Comparison of ENCODE assay signal across 9 cellular contexts in the genomic region with DNA sequence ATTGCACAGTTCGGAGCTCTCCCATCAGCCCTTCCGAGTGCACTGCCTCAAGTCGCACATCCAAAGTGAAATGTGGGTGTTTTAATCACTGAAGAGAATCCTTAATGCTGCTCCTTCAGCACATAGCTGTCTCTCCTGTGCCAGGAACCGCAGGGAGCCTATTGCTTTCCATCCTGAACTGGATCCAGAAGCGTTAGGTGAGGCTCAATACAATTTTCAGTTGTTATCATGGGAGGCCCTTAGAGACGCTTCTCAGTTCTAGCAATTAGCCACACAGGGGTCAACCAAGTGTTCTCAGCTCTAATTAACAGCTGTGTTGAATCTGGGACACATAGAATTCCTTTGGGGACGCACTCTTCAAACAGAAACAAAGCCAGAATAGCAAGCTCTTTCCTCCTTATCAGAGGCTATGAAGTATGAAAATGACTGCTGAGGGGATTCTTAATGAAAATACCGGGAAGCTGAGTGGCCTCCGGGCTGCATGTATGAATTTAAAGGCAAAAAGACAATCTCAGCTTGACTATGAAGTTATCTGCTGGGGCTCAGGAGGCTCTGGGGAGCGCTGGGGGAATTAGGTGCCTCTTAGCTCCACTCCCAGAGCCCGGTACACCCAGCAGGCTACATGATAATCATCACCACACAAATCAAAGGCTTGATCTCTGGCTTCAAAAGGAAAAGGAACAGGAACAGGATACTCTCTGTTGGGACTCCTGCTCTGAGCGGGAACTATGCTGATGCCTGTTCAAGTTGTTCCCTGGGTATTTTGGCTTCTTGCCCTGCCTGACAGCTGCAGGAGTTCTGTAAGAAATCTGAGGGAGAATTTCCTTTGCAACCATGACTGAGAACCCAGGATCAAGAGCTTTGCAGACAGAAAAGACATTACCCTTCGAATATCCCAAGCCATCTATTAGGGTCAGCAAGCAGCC. TPM values are rescaled to one million over a fixed set of nuclear protein-coding genes. Genes with fewer than 3 reads are reported as not detected.
DNase-seq lines count a peak whose midpoint lies in the region; ATAC-seq, FAIRE-seq and TF ChIP-seq lines count a peak whose summit lies in the region.
"Had no signal": no experiment of that assay in that cellular context is flagged by ENCODE, and none has a peak within 500 bp of the region (broad histone marks: within the 10 kb centered on the region; RNA-seq: fewer than 3 reads in every experiment).

No MANE protein-coding gene starts in this region.

- FAIRE-seq in astrocyte (lab: Jason Lieb, UNC), result no peak
- FAIRE-seq: TTC549 had no signal

- no peak overlapping the region for H3K9ac ChIP-seq in astrocyte (ENCODE audit: low read length)

- no peak overlapping the region for H3K4me3 Mint-ChIP-seq in astrocyte (ENCODE audit: unreplicated experiment)
- no peak overlapping the region for H3K4me3 Mint-ChIP-seq in activated CD8-positive, alpha-beta T cell treated with anti-CD3 and anti-CD28 coated beads, Interleukin-2, amount 10 ng/mL, durations not matched to agents 7 days and 5 days

- DNase-seq in GM03348 (ENCODE audit: low spot score) (peak; percentile 33), astrocyte (ENCODE audit: low read depth) (peak; percentile 41), hepatocyte (ENCODE audit: low spot score) (peak; percentile 70), skeletal muscle cell (ENCODE audit: low read depth) (peak; percentile 82), T-helper 2 cell (no peak), GM20000 (ENCODE audit: low spot score) (no peak), RWPE1 (ENCODE audit: low spot score) (no peak)
- DNase-seq in activated CD8-positive, alpha-beta T cell treated with anti-CD3 and anti-CD28 coated beads, Interleukin-2, amount 10 ng/mL, durations not matched to agents 7 days and 5 days, result no peak

- H3K36me3 ChIP-seq in astrocyte (ENCODE audit: insufficient read depth, low read length) (no peaks in the 10 kb centered on the region), hepatocyte (replicated peaks; ENCODE audit: insufficient read depth, low read depth) (no peaks in the 10 kb centered on the region)

- H3K27me3 Mint-ChIP-seq in astrocyte (ENCODE audit: low read depth, unreplicated experiment), result peaks cover 8% of the 10 kb centered on the region
- H3K27me3 Mint-ChIP-seq in activated CD8-positive, alpha-beta T cell treated with anti-CD3 and anti-CD28 coated beads, Interleukin-2, amount 10 ng/mL, durations not matched to agents 7 days and 5 days (ENCODE audit: low read depth), result no peaks in the 10 kb centered on the region

- TF ChIP-seq CTCF in astrocyte (IDR thresholded peaks at IDR 0.05; ENCODE audit: insufficient read depth, low read depth, low read length) (no peak), hepatocyte (IDR thresholded peaks at IDR 0.05; ENCODE audit: poor library complexity) (no peak), GM20000 (IDR thresholded peaks at IDR 0.05; ENCODE audit: extremely low read depth, missing control alignments) (no peak), RWPE1 (conservative IDR thresholded peaks at IDR 0.05; ENCODE audit: low read depth) (no peak)

- H3K27ac Mint-ChIP-seq in astrocyte (ENCODE audit: unreplicated experiment), result no peak overlapping the region
- H3K27ac Mint-ChIP-seq in activated CD8-positive, alpha-beta T cell treated with anti-CD3 and anti-CD28 coated beads, Interleukin-2, amount 10 ng/mL, durations not matched to agents 7 days and 5 days, result no peak overlapping the region

- H3K79me2 ChIP-seq in astrocyte (ENCODE audit: insufficient read depth, low read length), result no peaks in the 10 kb centered on the region
- no peaks in the 10 kb centered on the region for H3K79me2 ChIP-seq in hepatocyte

- CTCF ChIA-PET in RWPE1 (lab: Yijun Ruan, JAX), result no interaction called here
- CTCF ChIA-PET in activated CD8-positive, alpha-beta T cell treated with anti-CD3 and anti-CD28 coated beads, Interleukin-2, amount 10 ng/mL, durations not matched to agents 7 days and 5 days (lab: Charles Lee), result interaction anchor here (0.8 kb wide), 1 partner anchor 392 kb away, joined by 3 read pairs; no protein-coding TSS in a partner anchor

- 66% methylated on average over 13 of the region's 13 CpGs for WGBS in hepatocyte (ENCODE audit: low lambda C conversion rate, missing lambda C conversion rate)

- H3K27ac ChIP-seq in astrocyte (ENCODE audit: low read depth, low read length) (no peak overlapping the region), hepatocyte (peak overlapping the region; percentile 65), RWPE1 (no peak overlapping the region)

- H3K9me3 ChIP-seq in astrocyte (ENCODE audit: insufficient read depth, low read depth, low read length), result no peaks in the 10 kb centered on the region
- no peaks in the 10 kb centered on the region for H3K9me3 ChIP-seq in hepatocyte (ENCODE audit: low read depth)

- no peaks in the 10 kb centered on the region for H3K36me3 Mint-ChIP-seq in astrocyte (ENCODE audit: low read depth, unreplicated experiment)
- no peaks in the 10 kb centered on the region for H3K36me3 Mint-ChIP-seq in activated CD8-positive, alpha-beta T cell treated with anti-CD3 and anti-CD28 coated beads, Interleukin-2, amount 10 ng/mL, durations not matched to agents 7 days and 5 days (ENCODE audit: low read depth)

- no peaks in the 10 kb centered on the region for H4K20me1 ChIP-seq in astrocyte (ENCODE audit: insufficient read depth, low read length)
- H4K20me1 ChIP-seq in hepatocyte (ENCODE audit: insufficient read depth, poor library complexity, severe bottlenecking), result no peaks in the 10 kb centered on the region

- H3K27me3 ChIP-seq in astrocyte (ENCODE audit: insufficient read depth, low read length) (no peaks in the 10 kb centered on the region), hepatocyte (no peaks in the 10 kb centered on the region)

- H2AFZ ChIP-seq in astrocyte (ENCODE audit: low read depth, low read length), result peak overlapping the region; percentile 67
- H2AFZ ChIP-seq in hepatocyte, result peak overlapping the region; percentile 30

- no peak overlapping the region for H3K4me3 ChIP-seq in astrocyte (ENCODE audit: insufficient read depth, low read depth, low read length)
- H3K4me3 ChIP-seq in hepatocyte, result no peak overlapping the region
- no peak overlapping the region for H3K4me3 ChIP-seq in skeletal muscle cell (ENCODE audit: low read depth, low read length)

- peaks cover 4% of the 10 kb centered on the region for H3K4me1 Mint-ChIP-seq in astrocyte (ENCODE audit: low read depth, unreplicated experiment)
- no peaks in the 10 kb centered on the region for H3K4me1 Mint-ChIP-seq in activated CD8-positive, alpha-beta T cell treated with anti-CD3 and anti-CD28 coated beads, Interleukin-2, amount 10 ng/mL, durations not matched to agents 7 days and 5 days (ENCODE audit: low read depth)

- H3K4me2 ChIP-seq in astrocyte (ENCODE audit: low read length) (peak overlapping the region; percentile 48), hepatocyte (peak overlapping the region; percentile 62)

- no peaks in the 10 kb centered on the region for H3K9me3 Mint-ChIP-seq in astrocyte (ENCODE audit: unreplicated experiment)
- H3K9me3 Mint-ChIP-seq in activated CD8-positive, alpha-beta T cell treated with anti-CD3 and anti-CD28 coated beads, Interleukin-2, amount 10 ng/mL, durations not matched to agents 7 days and 5 days (ENCODE audit: insufficient read depth), result no peaks in the 10 kb centered on the region

- POLR2A ChIA-PET in RWPE1 (lab: Yijun Ruan, JAX; ENCODE audit: low non-redundant PET), result interaction anchor here (0.6 kb wide), 1 partner anchor 9 kb away, joined by 8 read pairs; no protein-coding TSS in a partner anchor
- POLR2A ChIA-PET in activated CD8-positive, alpha-beta T cell treated with anti-CD3 and anti-CD28 coated beads, Interleukin-2, amount 10 ng/mL, durations not matched to agents 7 days and 5 days (lab: Charles Lee), result no interaction called here

- H3K4me1 ChIP-seq in astrocyte (ENCODE audit: insufficient read depth, low read length), result peaks cover 5% of the 10 kb centered on the region
- peaks cover 22% of the 10 kb centered on the region for H3K4me1 ChIP-seq in hepatocyte (ENCODE audit: insufficient read depth)

- no peak for ATAC-seq in activated CD8-positive, alpha-beta T cell treated with anti-CD3 and anti-CD28 coated beads, Interleukin-2, amount 10 ng/mL, durations not matched to agents 7 days and 5 days

- no peaks in the 10 kb centered on the region for H3K9me2 ChIP-seq in hepatocyte (replicated peaks; ENCODE audit: insufficient read depth)

RNA-seq across cellular contexts. Expression of gene NCOA1, which starts 55.4 kb away (rescaled TPM):
- total RNA-seq in astrocyte, result 14.7 and 15.2 TPM in 2 replicates
- total RNA-seq in hepatocyte, result 51.7 and 53.9 TPM in 2 replicates
- polyA plus RNA-seq in hepatocyte, result 32.5 and 39.0 TPM in 2 replicates
- total RNA-seq in activated CD8-positive, alpha-beta T cell treated with anti-CD3 and anti-CD28 coated beads, Interleukin-2, amount 10 ng/mL, durations not matched to agents 7 days and 5 days, result 10 to 100 TPM; 14.5 to 14.7 TPM

Comparison
In these comparisons a context has a peak if more than half of its experiments do, and no peak if none do; other contexts are left out.
1. DNase-seq: peak in GM03348 (single experiment), astrocyte (single experiment), hepatocyte (single experiment) and skeletal muscle cell (single experiment); none in T-helper 2 cell (0 of 5), GM20000 (single experiment), RWPE1 (single experiment) and activated CD8-positive, alpha-beta T cell treated with anti-CD3 and anti-CD28 coated beads, Interleukin-2, amount 10 ng/mL, durations not matched to agents 7 days and 5 days (single experiment).